ENCODE assay signal across 9 cellular contexts in the genomic region with DNA sequence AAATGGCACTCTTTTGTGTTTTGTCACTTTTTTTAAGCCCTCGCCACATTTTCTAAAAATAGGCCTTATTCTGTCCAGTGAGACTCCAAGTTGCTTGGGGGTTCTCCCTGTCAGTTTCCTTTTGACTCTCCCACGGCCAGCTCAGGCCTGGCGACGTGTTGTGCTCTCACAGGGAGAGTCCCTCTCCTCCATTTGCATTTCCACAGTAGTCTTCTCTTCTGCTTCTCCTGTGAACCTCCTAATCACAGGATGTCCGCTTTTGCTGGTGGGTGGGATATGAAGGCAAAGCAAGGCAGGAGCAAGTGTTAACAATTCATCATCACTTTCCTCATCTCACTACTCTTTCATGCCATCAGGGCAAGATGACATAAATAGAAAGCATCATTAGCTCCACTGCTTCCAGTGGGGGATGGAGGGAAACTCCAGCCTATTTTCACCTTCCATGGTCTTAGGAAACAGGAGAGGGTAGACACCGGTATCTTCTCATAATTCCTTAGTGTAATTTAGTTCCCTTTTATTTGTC.
DNase-seq lines count a peak whose midpoint lies in the region; ATAC-seq and TF ChIP-seq lines count a peak whose summit lies in the region.
"Had no signal": no experiment of that assay in that cellular context is flagged by ENCODE, and none has a peak within 500 bp of the region (broad histone marks: within the 10 kb centered on the region; RNA-seq: fewer than 3 reads in every experiment).

No MANE protein-coding gene starts in this region.

- CTCF ChIA-PET in activated CD4-positive, alpha-beta T cell treated with anti-CD3 and anti-CD28 coated beads for 36 hours (lab: Charles Lee): no interaction called here
- CTCF ChIA-PET in activated CD8-positive, alpha-beta T cell treated with anti-CD3 and anti-CD28 coated beads for 36 hours (lab: Charles Lee): no interaction called here

- no peak overlapping the region for H3K4me2 ChIP-seq in osteoblast (ENCODE audit: insufficient read depth, low read length)
- H3K4me2 ChIP-seq: A549 had no signal

- peaks cover 5% of the 10 kb centered on the region for H3K27me3 Mint-ChIP-seq in activated CD4-positive, alpha-beta T cell treated with anti-CD3 and anti-CD28 coated beads for 36 hours
- peaks cover 6% of the 10 kb centered on the region for H3K27me3 Mint-ChIP-seq in activated CD8-positive, alpha-beta T cell treated with anti-CD3 and anti-CD28 coated beads for 36 hours

- peak; percentile 95 for ATAC-seq in activated CD4-positive, alpha-beta T cell treated with anti-CD3 and anti-CD28 coated beads for 36 hours
- peak; percentile 73 for ATAC-seq in HG02885 (IDR thresholded peaks at IDR 0.05; ENCODE audit: poor library complexity, unreplicated experiment)
- ATAC-seq in activated CD8-positive, alpha-beta T cell treated with anti-CD3 and anti-CD28 coated beads for 36 hours: peak; percentile 93

- H3K36me3 ChIP-seq in osteoblast (ENCODE audit: insufficient read depth, low read length): no peaks in the 10 kb centered on the region

- no peak overlapping the region for H2AFZ ChIP-seq in osteoblast (ENCODE audit: low read length)

- H3K27me3 ChIP-seq in osteoblast (ENCODE audit: insufficient read depth, low read length): no peaks in the 10 kb centered on the region

- H3K79me2 ChIP-seq in osteoblast (ENCODE audit: insufficient read depth, low read length): no peaks in the 10 kb centered on the region

- H3K4me3 Mint-ChIP-seq in activated CD4-positive, alpha-beta T cell treated with anti-CD3 and anti-CD28 coated beads for 36 hours: peak overlapping the region; percentile 26
- H3K4me3 Mint-ChIP-seq in activated CD8-positive, alpha-beta T cell treated with anti-CD3 and anti-CD28 coated beads for 36 hours: peak overlapping the region; percentile 34

- H3K36me3 Mint-ChIP-seq in activated CD4-positive, alpha-beta T cell treated with anti-CD3 and anti-CD28 coated beads for 36 hours (ENCODE audit: low read depth): peaks cover under 1% of the 10 kb centered on the region
- H3K36me3 Mint-ChIP-seq in activated CD8-positive, alpha-beta T cell treated with anti-CD3 and anti-CD28 coated beads for 36 hours (ENCODE audit: low read depth): peaks cover 2% of the 10 kb centered on the region

- POLR2A ChIA-PET in activated CD4-positive, alpha-beta T cell treated with anti-CD3 and anti-CD28 coated beads for 36 hours (lab: Charles Lee): interaction anchor here (0.6 to 1.6 kb wide), 3 partner anchors 100 to 1085 kb away, joined by 3 to 11 read pairs (median 3); a partner anchor contains a TSS
- POLR2A ChIA-PET in activated CD8-positive, alpha-beta T cell treated with anti-CD3 and anti-CD28 coated beads for 36 hours (lab: Charles Lee): interaction anchor here (0.5 to 2.1 kb wide), 6 partner anchors 10 to 102 kb away, joined by 3 to 8 read pairs (median 3); a partner anchor contains a TSS

- intact Hi-C loops in activated CD4-positive, alpha-beta T cell treated with anti-CD3 and anti-CD28 coated beads for 36 hours (cut with DNase I, micrococcal nuclease): loop anchor here (1.0 to 5.0 kb wide), 11 partner anchors 99 to 662 kb away; a partner anchor contains a TSS
- intact Hi-C loops in activated CD8-positive, alpha-beta T cell treated with anti-CD3 and anti-CD28 coated beads for 36 hours (cut with micrococcal nuclease): loop anchor here (10.0 kb wide), 2 partner anchors 99 to 241 kb away; a partner anchor contains a TSS

- no peak for TF ChIP-seq CTCF in activated CD8-positive, alpha-beta T cell treated with anti-CD3 and anti-CD28 coated beads for 36 hours (IDR thresholded peaks at IDR 0.05)
- no peak for TF ChIP-seq CTCF in osteoblast (IDR thresholded peaks at IDR 0.05; ENCODE audit: extremely low read depth, low read depth, low read length)

- H3K9me3 Mint-ChIP-seq in activated CD4-positive, alpha-beta T cell treated with anti-CD3 and anti-CD28 coated beads for 36 hours (ENCODE audit: low read depth): no peaks in the 10 kb centered on the region
- H3K9me3 Mint-ChIP-seq in activated CD8-positive, alpha-beta T cell treated with anti-CD3 and anti-CD28 coated beads for 36 hours: no peaks in the 10 kb centered on the region

- H3K4me3 ChIP-seq in osteoblast (ENCODE audit: insufficient read depth, low read length): no peak overlapping the region
- H3K4me3 ChIP-seq: A549 had no signal

- no peaks in the 10 kb centered on the region for H3K9me3 ChIP-seq in osteoblast (ENCODE audit: low read depth, low read length)
- H3K9me3 ChIP-seq: A549 had no signal

- H3K4me1 Mint-ChIP-seq in activated CD4-positive, alpha-beta T cell treated with anti-CD3 and anti-CD28 coated beads for 36 hours: peaks cover 52% of the 10 kb centered on the region
- peaks cover 58% of the 10 kb centered on the region for H3K4me1 Mint-ChIP-seq in activated CD8-positive, alpha-beta T cell treated with anti-CD3 and anti-CD28 coated beads for 36 hours (ENCODE audit: low read depth)

- peak; percentile 88 for DNase-seq in activated CD4-positive, alpha-beta T cell treated with anti-CD3 and anti-CD28 coated beads for 36 hours
- no peak for DNase-seq in activated CD4-positive, alpha-beta T cell treated with anti-CD3 and anti-CD28 coated beads, Interleukin-2, amount 50 U/mL, for 1 hour
- peak; percentile 91 for DNase-seq in activated CD8-positive, alpha-beta T cell treated with anti-CD3 and anti-CD28 coated beads for 36 hours
- DNase-seq in stimulated activated CD8-positive, alpha-beta memory T cell treated with anti-CD3 and anti-CD28 coated beads, Interleukin-4, amount 100 ng/mL, for 48 hours: peak; percentile 76
- no peak for DNase-seq in COR-L47 (lab: John Stamatoyannopoulos, UW)
- DNase-seq in foreskin melanocyte: no peak
- DNase-seq in osteoblast (ENCODE audit: insufficient read length, low spot score, missing footprints): no peak

- H4K20me1 ChIP-seq in osteoblast (ENCODE audit: insufficient read depth, low read length): no peaks in the 10 kb centered on the region

- H3K27ac ChIP-seq in osteoblast (ENCODE audit: low read depth, low read length): no peak overlapping the region

- H3K4me1 ChIP-seq in osteoblast (ENCODE audit: insufficient read depth, low read length): no peaks in the 10 kb centered on the region
- H3K4me1 ChIP-seq: A549 had no signal

- peak overlapping the region; percentile 72 for H3K27ac Mint-ChIP-seq in activated CD4-positive, alpha-beta T cell treated with anti-CD3 and anti-CD28 coated beads for 36 hours
- H3K27ac Mint-ChIP-seq in activated CD8-positive, alpha-beta T cell treated with anti-CD3 and anti-CD28 coated beads for 36 hours: peak overlapping the region; percentile 80

Comparison
In these comparisons a context has a peak if more than half of its experiments do, and no peak if none do; other contexts are left out.
1. DNase-seq: peak in activated CD4-positive, alpha-beta T cell treated with anti-CD3 and anti-CD28 coated beads for 36 hours (single experiment), activated CD8-positive, alpha-beta T cell treated with anti-CD3 and anti-CD28 coated beads for 36 hours (single experiment) and stimulated activated CD8-positive, alpha-beta memory T cell treated with anti-CD3 and anti-CD28 coated beads, Interleukin-4, amount 100 ng/mL, for 48 hours (single experiment); none in activated CD4-positive, alpha-beta T cell treated with anti-CD3 and anti-CD28 coated beads, Interleukin-2, amount 50 U/mL, for 1 hour (single experiment), COR-L47 (single experiment), foreskin melanocyte (single experiment) and osteoblast (single experiment).
2. Peak in every context shown above with its lines, with median percentiles within 50 percentile points of each other: ATAC-seq.